1 cellular context compared by ENCODE assay signal in the genomic region with DNA sequence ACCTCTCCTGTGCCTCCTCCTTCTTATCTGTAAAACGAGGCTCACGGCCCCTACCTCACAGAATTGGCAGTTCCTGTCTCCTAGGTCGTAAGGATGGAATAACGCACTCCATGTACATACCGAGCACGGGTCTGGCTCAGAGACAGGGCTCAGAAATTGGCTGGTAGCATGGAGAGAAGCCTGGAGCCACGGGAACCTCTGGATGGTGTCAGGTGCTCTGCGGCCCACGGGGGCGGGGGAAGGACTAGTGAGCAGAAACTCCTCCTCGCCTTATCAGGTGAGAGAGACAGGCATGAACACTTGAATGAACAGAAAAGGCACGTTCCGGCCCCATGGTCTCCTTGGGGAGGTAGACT.
A peak's percentile ranks its signal among the peaks of the same experiment; 100 is the strongest.
TF ChIP-seq lines count a peak whose summit lies in the region.

No MANE protein-coding gene starts in this region.

TF ChIP-seq in HepG2, 621 proteins besides CTCF, POLR2A, EP300 and RAD21 (continued from another document and continues in another):
- no peak for TF ChIP-seq ZBTB44 (CRISPR knock-in tag; IDR thresholded peaks at IDR 0.05)
- TF ChIP-seq STAG1 (CRISPR knock-in tag; IDR thresholded peaks at IDR 0.05), result no peak
- TF ChIP-seq, protein P1, sequence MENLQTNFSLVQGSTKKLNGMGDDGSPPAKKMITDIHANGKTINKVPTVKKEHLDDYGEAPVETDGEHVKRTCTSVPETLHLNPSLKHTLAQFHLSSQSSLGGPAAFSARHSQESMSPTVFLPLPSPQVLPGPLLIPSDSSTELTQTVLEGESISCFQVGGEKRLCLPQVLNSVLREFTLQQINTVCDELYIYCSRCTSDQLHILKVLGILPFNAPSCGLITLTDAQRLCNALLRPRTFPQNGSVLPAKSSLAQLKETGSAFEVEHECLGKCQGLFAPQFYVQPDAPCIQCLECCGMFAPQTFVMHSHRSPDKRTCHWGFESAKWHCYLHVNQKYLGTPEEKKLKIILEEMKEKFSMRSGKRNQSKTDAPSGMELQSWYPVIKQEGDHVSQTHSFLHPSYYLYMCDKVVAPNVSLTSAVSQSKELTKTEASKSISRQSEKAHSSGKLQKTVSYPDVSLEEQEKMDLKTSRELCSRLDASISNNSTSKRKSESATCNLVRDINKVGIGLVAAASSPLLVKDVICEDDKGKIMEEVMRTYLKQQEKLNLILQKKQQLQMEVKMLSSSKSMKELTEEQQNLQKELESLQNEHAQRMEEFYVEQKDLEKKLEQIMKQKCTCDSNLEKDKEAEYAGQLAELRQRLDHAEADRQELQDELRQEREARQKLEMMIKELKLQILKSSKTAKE (CRISPR knock-in tag; IDR thresholded peaks at IDR 0.05; ENCODE audit: borderline replicate concordance), result peak; percentile 33; the same call in 1 of the 2 replicates
- TF ChIP-seq ZFX (CRISPR knock-in tag; IDR thresholded peaks at IDR 0.05; ENCODE audit: low read depth), result 0 out of 2 replicates have a peak, but pooled peaks have one; percentile 32
- no peak for TF ChIP-seq EED (CRISPR knock-in tag; IDR thresholded peaks at IDR 0.05)
- TF ChIP-seq, protein P2, sequence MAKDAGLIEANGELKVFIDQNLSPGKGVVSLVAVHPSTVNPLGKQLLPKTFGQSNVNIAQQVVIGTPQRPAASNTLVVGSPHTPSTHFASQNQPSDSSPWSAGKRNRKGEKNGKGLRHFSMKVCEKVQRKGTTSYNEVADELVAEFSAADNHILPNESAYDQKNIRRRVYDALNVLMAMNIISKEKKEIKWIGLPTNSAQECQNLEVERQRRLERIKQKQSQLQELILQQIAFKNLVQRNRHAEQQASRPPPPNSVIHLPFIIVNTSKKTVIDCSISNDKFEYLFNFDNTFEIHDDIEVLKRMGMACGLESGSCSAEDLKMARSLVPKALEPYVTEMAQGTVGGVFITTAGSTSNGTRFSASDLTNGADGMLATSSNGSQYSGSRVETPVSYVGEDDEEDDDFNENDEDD (CRISPR knock-in tag; IDR thresholded peaks at IDR 0.05; ENCODE audit: borderline replicate concordance), result 0 out of 2 replicates have a peak, but pooled peaks have one; percentile 1
- no peak for TF ChIP-seq MAZ (IDR thresholded peaks at IDR 0.05; ENCODE audit: borderline replicate concordance, low read depth, low read length)
- TF ChIP-seq MAZ (CRISPR knock-in tag; IDR thresholded peaks at IDR 0.05; ENCODE audit: low read depth), result peak; percentile 14; the same call in 1 of the 2 replicates
- TF ChIP-seq ZBTB2 (CRISPR knock-in tag; IDR thresholded peaks at IDR 0.05; ENCODE audit: low read depth), result no peak
- TF ChIP-seq, protein P3, sequence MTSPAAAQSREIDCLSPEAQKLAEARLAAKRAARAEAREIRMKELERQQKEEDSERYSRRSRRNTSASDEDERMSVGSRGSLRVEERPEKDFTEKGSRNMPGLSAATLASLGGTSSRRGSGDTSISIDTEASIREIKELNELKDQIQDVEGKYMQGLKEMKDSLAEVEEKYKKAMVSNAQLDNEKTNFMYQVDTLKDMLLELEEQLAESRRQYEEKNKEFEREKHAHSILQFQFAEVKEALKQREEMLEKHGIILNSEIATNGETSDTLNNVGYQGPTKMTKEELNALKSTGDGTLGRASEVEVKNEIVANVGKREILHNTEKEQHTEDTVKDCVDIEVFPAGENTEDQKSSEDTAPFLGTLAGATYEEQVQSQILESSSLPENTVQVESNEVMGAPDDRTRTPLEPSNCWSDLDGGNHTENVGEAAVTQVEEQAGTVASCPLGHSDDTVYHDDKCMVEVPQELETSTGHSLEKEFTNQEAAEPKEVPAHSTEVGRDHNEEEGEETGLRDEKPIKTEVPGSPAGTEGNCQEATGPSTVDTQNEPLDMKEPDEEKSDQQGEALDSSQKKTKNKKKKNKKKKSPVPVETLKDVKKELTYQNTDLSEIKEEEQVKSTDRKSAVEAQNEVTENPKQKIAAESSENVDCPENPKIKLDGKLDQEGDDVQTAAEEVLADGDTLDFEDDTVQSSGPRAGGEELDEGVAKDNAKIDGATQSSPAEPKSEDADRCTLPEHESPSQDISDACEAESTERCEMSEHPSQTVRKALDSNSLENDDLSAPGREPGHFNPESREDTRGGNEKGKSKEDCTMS (CRISPR knock-in tag; conservative IDR thresholded peaks at IDR 0.05), result no peak
- no peak for TF ChIP-seq PHB2 (IDR thresholded peaks at IDR 0.05; ENCODE audit: partially characterized antibody)
- TF ChIP-seq ZNF780A (CRISPR knock-in tag; IDR thresholded peaks at IDR 0.05), result 0 out of 2 replicates have a peak, but pooled peaks have one; percentile 62
- no peak for TF ChIP-seq ZFP37 (CRISPR knock-in tag; IDR thresholded peaks at IDR 0.05; ENCODE audit: borderline replicate concordance)
- no peak for TF ChIP-seq SRSF9 (IDR thresholded peaks at IDR 0.05; ENCODE audit: borderline replicate concordance, insufficient read depth, low read depth, low read length, poor library complexity, severe bottlenecking)
- no peak for TF ChIP-seq PPARG (CRISPR knock-in tag; conservative IDR thresholded peaks at IDR 0.05)
- peak; percentile 10; the same call in 1 of the 2 replicates for TF ChIP-seq BORCS8-MEF2B (CRISPR knock-in tag; IDR thresholded peaks at IDR 0.05)
- no peak for TF ChIP-seq ZNF350 (CRISPR knock-in tag; IDR thresholded peaks at IDR 0.05; ENCODE audit: borderline replicate concordance, low read depth)
- TF ChIP-seq, protein P4, sequence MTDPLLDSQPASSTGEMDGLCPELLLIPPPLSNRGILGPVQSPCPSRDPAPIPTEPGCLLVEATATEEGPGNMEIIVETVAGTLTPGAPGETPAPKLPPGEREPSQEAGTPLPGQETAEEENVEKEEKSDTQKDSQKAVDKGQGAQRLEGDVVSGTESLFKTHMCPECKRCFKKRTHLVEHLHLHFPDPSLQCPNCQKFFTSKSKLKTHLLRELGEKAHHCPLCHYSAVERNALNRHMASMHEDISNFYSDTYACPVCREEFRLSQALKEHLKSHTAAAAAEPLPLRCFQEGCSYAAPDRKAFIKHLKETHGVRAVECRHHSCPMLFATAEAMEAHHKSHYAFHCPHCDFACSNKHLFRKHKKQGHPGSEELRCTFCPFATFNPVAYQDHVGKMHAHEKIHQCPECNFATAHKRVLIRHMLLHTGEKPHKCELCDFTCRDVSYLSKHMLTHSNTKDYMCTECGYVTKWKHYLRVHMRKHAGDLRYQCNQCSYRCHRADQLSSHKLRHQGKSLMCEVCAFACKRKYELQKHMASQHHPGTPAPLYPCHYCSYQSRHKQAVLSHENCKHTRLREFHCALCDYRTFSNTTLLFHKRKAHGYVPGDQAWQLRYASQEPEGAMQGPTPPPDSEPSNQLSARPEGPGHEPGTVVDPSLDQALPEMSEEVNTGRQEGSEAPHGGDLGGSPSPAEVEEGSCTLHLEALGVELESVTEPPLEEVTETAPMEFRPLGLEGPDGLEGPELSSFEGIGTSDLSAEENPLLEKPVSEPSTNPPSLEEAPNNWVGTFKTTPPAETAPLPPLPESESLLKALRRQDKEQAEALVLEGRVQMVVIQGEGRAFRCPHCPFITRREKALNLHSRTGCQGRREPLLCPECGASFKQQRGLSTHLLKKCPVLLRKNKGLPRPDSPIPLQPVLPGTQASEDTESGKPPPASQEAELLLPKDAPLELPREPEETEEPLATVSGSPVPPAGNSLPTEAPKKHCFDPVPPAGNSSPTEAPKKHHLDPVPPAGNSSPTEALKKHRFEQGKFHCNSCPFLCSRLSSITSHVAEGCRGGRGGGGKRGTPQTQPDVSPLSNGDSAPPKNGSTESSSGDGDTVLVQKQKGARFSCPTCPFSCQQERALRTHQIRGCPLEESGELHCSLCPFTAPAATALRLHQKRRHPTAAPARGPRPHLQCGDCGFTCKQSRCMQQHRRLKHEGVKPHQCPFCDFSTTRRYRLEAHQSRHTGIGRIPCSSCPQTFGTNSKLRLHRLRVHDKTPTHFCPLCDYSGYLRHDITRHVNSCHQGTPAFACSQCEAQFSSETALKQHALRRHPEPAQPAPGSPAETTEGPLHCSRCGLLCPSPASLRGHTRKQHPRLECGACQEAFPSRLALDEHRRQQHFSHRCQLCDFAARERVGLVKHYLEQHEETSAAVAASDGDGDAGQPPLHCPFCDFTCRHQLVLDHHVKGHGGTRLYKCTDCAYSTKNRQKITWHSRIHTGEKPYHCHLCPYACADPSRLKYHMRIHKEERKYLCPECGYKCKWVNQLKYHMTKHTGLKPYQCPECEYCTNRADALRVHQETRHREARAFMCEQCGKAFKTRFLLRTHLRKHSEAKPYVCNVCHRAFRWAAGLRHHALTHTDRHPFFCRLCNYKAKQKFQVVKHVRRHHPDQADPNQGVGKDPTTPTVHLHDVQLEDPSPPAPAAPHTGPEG (CRISPR knock-in tag; IDR thresholded peaks at IDR 0.05), result no peak
- TF ChIP-seq ZNF207 (IDR thresholded peaks at IDR 0.05; ENCODE audit: borderline replicate concordance), result no peak
- TF ChIP-seq HINFP (CRISPR knock-in tag; IDR thresholded peaks at IDR 0.05; ENCODE audit: low read depth), result no peak
- no peak for TF ChIP-seq ZFP62 (CRISPR knock-in tag; IDR thresholded peaks at IDR 0.05)
- peak; percentile 29; the same call in 1 of the 2 replicates for TF ChIP-seq SAP130 (CRISPR knock-in tag; IDR thresholded peaks at IDR 0.05; ENCODE audit: low read depth)
- TF ChIP-seq ZNF530 (CRISPR knock-in tag; IDR thresholded peaks at IDR 0.05; ENCODE audit: low read depth), result no peak
- no peak for TF ChIP-seq NFATC3 (CRISPR knock-in tag; IDR thresholded peaks at IDR 0.05)
- 0 out of 2 replicates have a peak, but pooled peaks have one; percentile 5 for TF ChIP-seq PATZ1 (CRISPR knock-in tag; IDR thresholded peaks at IDR 0.05)
- TF ChIP-seq RBM22 (optimal IDR thresholded peaks at IDR 0.05; ENCODE audit: low read length), result no peak
- TF ChIP-seq ZC3H13 (CRISPR knock-in tag; IDR thresholded peaks at IDR 0.05), result 0 out of 2 replicates have a peak, but pooled peaks have one; percentile 48
- TF ChIP-seq, protein P5, sequence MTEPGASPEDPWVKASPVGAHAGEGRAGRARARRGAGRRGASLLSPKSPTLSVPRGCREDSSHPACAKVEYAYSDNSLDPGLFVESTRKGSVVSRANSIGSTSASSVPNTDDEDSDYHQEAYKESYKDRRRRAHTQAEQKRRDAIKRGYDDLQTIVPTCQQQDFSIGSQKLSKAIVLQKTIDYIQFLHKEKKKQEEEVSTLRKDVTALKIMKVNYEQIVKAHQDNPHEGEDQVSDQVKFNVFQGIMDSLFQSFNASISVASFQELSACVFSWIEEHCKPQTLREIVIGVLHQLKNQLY (CRISPR knock-in tag; IDR thresholded peaks at IDR 0.05), result no peak
- TF ChIP-seq USF2 (IDR thresholded peaks at IDR 0.05; ENCODE audit: low read depth, low read length), result no peak
- no peak for TF ChIP-seq USF2 (CRISPR knock-in tag; IDR thresholded peaks at IDR 0.05; ENCODE audit: borderline replicate concordance)
- no peak for TF ChIP-seq IRX3 (CRISPR knock-in tag; IDR thresholded peaks at IDR 0.05; ENCODE audit: borderline replicate concordance, low read depth)
- no peak for TF ChIP-seq FOXK2 (IDR thresholded peaks at IDR 0.05)
- no peak for TF ChIP-seq TEAD2 (CRISPR knock-in tag; IDR thresholded peaks at IDR 0.05)
- no peak for TF ChIP-seq GTF2F1 (IDR thresholded peaks at IDR 0.05; ENCODE audit: low read length)
